Comparison of ENCODE assay signal across 14 cellular contexts in the genomic region with DNA sequence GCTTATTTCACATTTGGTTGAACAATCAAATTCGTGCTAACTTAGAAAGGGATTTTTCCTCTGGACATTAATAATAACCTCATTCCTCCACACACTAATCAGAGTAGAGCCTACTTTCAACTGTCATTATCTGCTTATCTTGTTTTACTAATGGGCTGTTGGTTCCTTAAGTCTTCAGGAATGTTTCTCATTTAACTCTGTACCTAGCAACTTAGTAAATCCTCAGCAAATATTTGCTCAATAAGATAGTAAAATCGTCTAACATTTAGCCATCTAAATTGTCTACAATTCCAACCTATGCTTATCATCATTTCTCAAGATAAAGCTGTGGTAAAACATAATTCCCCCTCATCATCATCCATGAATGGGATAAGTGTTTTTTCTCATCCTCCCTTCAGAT.
"Had no signal": no experiment of that assay in that cellular context is flagged by ENCODE, and none has a peak within 500 bp of the region (broad histone marks: within the 10 kb centered on the region; RNA-seq: fewer than 3 reads in every experiment).

No MANE protein-coding gene starts in this region.

- H3K4me3 ChIP-seq: sigmoid colon, thyroid gland, uterus had no signal

- H3K9me3 ChIP-seq: sigmoid colon, thyroid gland, uterus had no signal

- H3K27me3 ChIP-seq: sigmoid colon, thyroid gland, uterus had no signal

- DNase-seq: activated CD4-positive, alpha-beta T cell treated with anti-CD3 and anti-CD28 coated beads, Interleukin-2, amount 50 U/mL, for 4 hours; activated CD4-positive, CD25-positive, alpha-beta regulatory T cell treated with anti-CD3 and anti-CD28 coated beads, Interleukin-2, amount 50 U/mL, for 72 hours; activated naive CD4-positive, alpha-beta T cell treated with Interleukin-2 at 50 U/mL for 16 hours; activated T-cell treated with anti-CD3 and anti-CD28 coated beads for 4 hours; aorta; mesenchymal stem cell; sigmoid colon; stimulated activated CD4-positive, alpha-beta T cell treated with anti-CD3 and anti-CD28 coated beads, Interleukin-1b, Interleukin-23, amount 100 ng/mL, for 48 hours; T-helper 1 cell; T1000; thyroid gland; uterus had no signal

- H3K4me1 ChIP-seq: sigmoid colon, thyroid gland, uterus had no signal

- ATAC-seq: esophagus mucosa had no signal

- H3K36me3 ChIP-seq: sigmoid colon, thyroid gland, uterus had no signal

- FAIRE-seq: bronchial epithelial cell had no signal

- H3K27ac ChIP-seq: sigmoid colon, thyroid gland, uterus had no signal
